ENCODE assay signal across 31 cellular contexts in the genomic region with DNA sequence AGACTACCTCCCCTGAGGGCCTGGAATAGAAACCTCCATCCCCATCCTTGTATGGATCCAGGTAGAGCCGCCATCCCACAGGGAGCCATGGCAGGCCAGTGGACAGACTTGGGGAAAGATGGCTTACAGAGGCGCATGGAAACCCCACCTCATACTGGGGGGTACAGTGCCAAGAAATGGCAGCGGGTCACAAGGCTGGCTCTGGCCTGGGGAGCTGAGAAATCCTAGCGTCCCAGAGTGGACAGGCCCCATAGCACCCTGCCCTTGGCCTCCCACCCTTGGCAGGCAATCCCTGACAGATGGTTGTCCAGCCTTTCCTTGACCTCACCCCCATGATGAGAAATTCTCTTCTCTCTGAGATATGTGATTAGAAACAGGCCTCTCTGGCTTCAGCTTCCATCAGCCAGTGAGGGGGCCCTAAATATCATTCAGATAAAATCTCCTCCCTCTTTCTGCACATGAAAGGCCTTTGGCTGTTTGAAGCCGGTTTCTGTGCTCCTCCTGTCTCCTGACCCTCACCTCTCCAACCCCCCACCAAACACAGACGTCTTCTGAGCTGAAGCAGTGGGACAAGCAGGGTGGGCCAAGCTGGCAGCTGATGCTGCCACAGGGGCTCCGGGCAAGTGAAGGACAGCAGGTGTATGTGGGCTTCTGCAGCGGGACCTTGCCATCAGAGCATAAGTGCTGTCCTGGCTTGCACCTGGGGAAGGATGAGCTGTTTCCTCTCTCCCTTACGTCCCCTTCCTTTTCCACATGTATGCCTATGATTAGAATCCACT.
"Had no signal": no experiment of that assay in that cellular context is flagged by ENCODE, and none has a peak within 500 bp of the region (broad histone marks: within the 10 kb centered on the region; RNA-seq: fewer than 3 reads in every experiment).

No MANE protein-coding gene starts in this region.

- H3K4me1 Mint-ChIP-seq: activated B cell treated with CpG ODN at 0.5 μM for 24 hours; activated CD8-positive, alpha-beta memory T cell treated with anti-CD3 and anti-CD28 coated beads, Interleukin-2, amount 10 ng/mL, durations not matched to agents 7 days and 5 days; T-helper 17 cell had no signal

- H3K36me3 Mint-ChIP-seq: activated CD8-positive, alpha-beta memory T cell treated with anti-CD3 and anti-CD28 coated beads, Interleukin-2, amount 10 ng/mL, durations not matched to agents 7 days and 5 days; activated naive CD8-positive, alpha-beta T cell had no signal

- H3K27me3 Mint-ChIP-seq: activated B cell treated with CpG ODN at 0.5 μM for 24 hours; activated CD8-positive, alpha-beta memory T cell treated with anti-CD3 and anti-CD28 coated beads, Interleukin-2, amount 10 ng/mL, durations not matched to agents 7 days and 5 days; activated naive CD8-positive, alpha-beta T cell; T-helper 17 cell had no signal

- H3K36me3 ChIP-seq: gastrocnemius medialis, heart left ventricle, WERI-Rb-1 had no signal

- FAIRE-seq: colon had no signal

- H3K27ac ChIP-seq: body of pancreas, gastrocnemius medialis, heart left ventricle, WERI-Rb-1 had no signal

- H3K4me3 ChIP-seq: body of pancreas, gastrocnemius medialis, heart left ventricle had no signal

- H3K4me3 Mint-ChIP-seq: activated B cell treated with CpG ODN at 0.5 μM for 24 hours; activated CD8-positive, alpha-beta memory T cell treated with anti-CD3 and anti-CD28 coated beads, Interleukin-2, amount 10 ng/mL, durations not matched to agents 7 days and 5 days; activated CD8-positive, alpha-beta T cell treated with anti-CD3 and anti-CD28 coated beads, Interleukin-2, amount 10 ng/mL, durations not matched to agents 7 days and 5 days; activated naive CD8-positive, alpha-beta T cell; activated T-cell treated with anti-CD3 and anti-CD28 coated beads, Interleukin-2, amount 50 U/mL, for 24 hours; activated T-cell treated with anti-CD3 and anti-CD28 coated beads, Interleukin-2, amount 50 U/mL, for 72 hours; T-helper 17 cell; T-helper 2 cell treated with Interferon-gamma antibody and Interleukin-4, amounts not matched to agents 5 μg/mL and 100 μg/mL, for 36 hours had no signal

- H3K9me3 Mint-ChIP-seq: activated B cell treated with CpG ODN at 0.5 μM for 24 hours; activated T-cell treated with anti-CD3 and anti-CD28 coated beads, Interleukin-2, amount 50 U/mL, for 24 hours; activated T-cell treated with anti-CD3 and anti-CD28 coated beads, Interleukin-2, amount 50 U/mL, for 72 hours; T-helper 2 cell treated with Interferon-gamma antibody and Interleukin-4, amounts not matched to agents 5 μg/mL and 100 μg/mL, for 36 hours had no signal

- H3K4me1 ChIP-seq: body of pancreas, gastrocnemius medialis, heart left ventricle had no signal

- DNase-seq: activated B cell treated with CpG ODN at 0.5 μM for 24 hours; activated CD4-positive, alpha-beta T cell treated with anti-CD3 and anti-CD28 coated beads for 48 hours; activated CD4-positive, alpha-beta T cell treated with anti-CD3 and anti-CD28 coated beads, Interleukin-2, amount 50 U/mL, for 1 hour; activated CD4-positive, alpha-beta T cell treated with anti-CD3 and anti-CD28 coated beads, Interleukin-2, amount 50 U/mL, for 48 hours; activated CD8-positive, alpha-beta memory T cell treated with anti-CD3 and anti-CD28 coated beads, Interleukin-2, amount 10 ng/mL, durations not matched to agents 7 days and 5 days; activated CD8-positive, alpha-beta memory T cell treated with anti-CD3 and anti-CD28 coated beads, Interleukin-2, amount 50 U/mL, for 48 hours; activated CD8-positive, alpha-beta T cell treated with anti-CD3 and anti-CD28 coated beads, Interleukin-2, amount 10 ng/mL, durations not matched to agents 7 days and 5 days; activated gamma-delta T cell; activated naive CD4-positive, alpha-beta T cell; activated naive CD4-positive, alpha-beta T cell treated with anti-CD3 and anti-CD28 coated beads, Interleukin-2, amount 50 U/mL, for 16 hours; activated T-cell treated with anti-CD3 and anti-CD28 coated beads for 4 hours; activated T-cell treated with anti-CD3 and anti-CD28 coated beads, Interleukin-2, amount 50 U/mL, for 24 hours; activated T-cell treated with anti-CD3 and anti-CD28 coated beads, Interleukin-2, amount 50 U/mL, for 72 hours; amniotic stem cell; anterior cingulate cortex; body of pancreas; caudate nucleus; cortex of kidney; dermis blood vessel endothelial cell; effector CD4-positive, alpha-beta T cell; foreskin fibroblast; gastrocnemius medialis; glutamatergic neuron; heart left ventricle; T-helper 1 cell; T-helper 17 cell; T1000; WERI-Rb-1 had no signal

- H3K27ac Mint-ChIP-seq: activated B cell treated with CpG ODN at 0.5 μM for 24 hours; activated CD8-positive, alpha-beta memory T cell treated with anti-CD3 and anti-CD28 coated beads, Interleukin-2, amount 10 ng/mL, durations not matched to agents 7 days and 5 days; activated CD8-positive, alpha-beta T cell treated with anti-CD3 and anti-CD28 coated beads, Interleukin-2, amount 10 ng/mL, durations not matched to agents 7 days and 5 days; activated naive CD8-positive, alpha-beta T cell; activated T-cell treated with anti-CD3 and anti-CD28 coated beads, Interleukin-2, amount 50 U/mL, for 24 hours; activated T-cell treated with anti-CD3 and anti-CD28 coated beads, Interleukin-2, amount 50 U/mL, for 72 hours; T-helper 17 cell; T-helper 2 cell treated with Interferon-gamma antibody and Interleukin-4, amounts not matched to agents 5 μg/mL and 100 μg/mL, for 36 hours had no signal

- H3K9me3 ChIP-seq: body of pancreas, gastrocnemius medialis, heart left ventricle had no signal

- H3K27me3 ChIP-seq: body of pancreas, gastrocnemius medialis, heart left ventricle had no signal
